8 cellular contexts compared by ENCODE assay signal in the genomic region with DNA sequence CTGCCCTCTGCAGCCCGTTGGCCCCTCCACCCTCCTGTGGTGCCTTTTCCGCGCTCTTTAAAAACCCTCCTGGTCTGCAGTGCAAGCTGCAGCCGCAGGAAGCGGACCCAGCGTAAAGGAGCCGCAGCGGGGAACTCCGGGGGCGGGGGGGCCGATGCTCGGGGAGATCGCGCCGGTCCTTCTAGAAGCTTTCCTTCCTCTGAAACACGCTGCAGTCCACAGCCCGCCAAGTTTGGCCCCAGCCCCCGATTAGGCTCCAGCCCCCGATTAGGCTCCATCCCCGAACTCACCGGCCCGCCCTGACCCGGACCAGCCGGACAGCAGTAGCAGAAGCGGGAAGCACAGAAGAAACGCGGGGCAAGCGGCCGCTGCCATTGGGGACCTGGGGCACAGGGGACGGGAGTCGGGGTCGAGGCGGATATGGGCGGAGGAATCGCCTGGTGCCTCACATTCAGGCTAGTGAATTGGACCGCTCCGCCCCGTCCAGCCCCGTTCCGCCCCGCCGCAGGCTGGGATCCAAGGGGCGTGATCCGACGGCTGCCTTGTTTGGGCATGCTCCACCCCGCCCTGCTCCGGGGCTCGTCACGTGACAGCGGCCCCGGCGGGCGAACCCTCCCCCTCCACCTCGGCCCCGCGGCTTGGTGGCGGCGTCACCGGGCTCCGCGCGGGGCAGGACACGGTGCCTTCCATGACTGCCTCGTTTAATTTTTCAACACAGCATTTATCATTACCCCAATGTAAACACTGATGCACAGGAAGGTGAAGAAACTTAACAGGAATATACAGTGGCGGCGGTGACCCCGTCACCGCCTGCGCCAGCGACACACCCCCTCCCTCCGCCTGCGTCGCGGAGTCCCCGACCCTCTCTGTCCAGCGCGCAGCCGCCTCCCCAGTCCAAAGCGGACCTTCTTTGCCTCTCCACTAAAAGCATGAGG. TPM values are rescaled to one million over a fixed set of nuclear protein-coding genes. Genes with fewer than 3 reads are reported as not detected.
A peak's percentile ranks its signal among the peaks of the same experiment; 100 is the strongest.
DNase-seq lines count a peak whose midpoint lies in the region; ATAC-seq, FAIRE-seq and TF ChIP-seq lines count a peak whose summit lies in the region.

No MANE protein-coding gene starts in this region.

- no peaks in the 10 kb centered on the region for H3K36me3 ChIP-seq in keratinocyte (ENCODE audit: control insufficient read depth in 2 of 2, extremely low read depth in 1 of 2, insufficient read depth in 2 of 2, low read length in 2 of 2)

- peak; percentile 81 for FAIRE-seq in keratinocyte (lab: Jason Lieb, UNC)

- H3K27ac ChIP-seq in keratinocyte (ENCODE audit: control insufficient read depth, insufficient read depth, low read length), result no peak overlapping the region

- H3K27me3 Mint-ChIP-seq in central memory CD8-positive, alpha-beta T cell, result peaks cover 22% of the 10 kb centered on the region

- peak overlapping the region; percentile 56 for H3K9ac ChIP-seq in keratinocyte (ENCODE audit: control insufficient read depth, extremely low read depth, insufficient read depth, low read length)

- no peaks in the 10 kb centered on the region for H3K9me3 ChIP-seq in keratinocyte (ENCODE audit: control insufficient read depth, low read depth, low read length)

- H3K9me1 ChIP-seq in keratinocyte (ENCODE audit: control insufficient read depth, extremely low read depth, insufficient read depth, low read length), result no peaks in the 10 kb centered on the region

- peak overlapping the region; percentile 63 for H3K27ac Mint-ChIP-seq in central memory CD8-positive, alpha-beta T cell (ENCODE audit: low read depth)

- TF ChIP-seq CTCF in keratinocyte (optimal IDR thresholded peaks at IDR 0.05 in 1 of 3, IDR thresholded peaks at IDR 0.05 in 1 of 3, conservative IDR thresholded peaks at IDR 0.05 in 1 of 3; ENCODE audit: extremely low read depth in 1 of 3, insufficient read depth in 2 of 3, low read length in 3 of 3), result peak in 1 of 3 experiments; percentile 5

- peaks cover 40% of the 10 kb centered on the region for H3K4me1 Mint-ChIP-seq in central memory CD8-positive, alpha-beta T cell

- dilution Hi-C loops in keratinocyte (cut with MboI; ENCODE audit: extremely low pct_ligation_motif_present, low sequenced_read_pairs), result no loop called here

- peaks cover 6% of the 10 kb centered on the region for H3K27me3 ChIP-seq in keratinocyte (ENCODE audit: control insufficient read depth, extremely low read depth, insufficient read depth, low read length)

- peaks cover 4% of the 10 kb centered on the region for H3K36me3 Mint-ChIP-seq in central memory CD8-positive, alpha-beta T cell (ENCODE audit: insufficient read depth)

- DNase-seq in AG08395 (ENCODE audit: low spot score) (peak; percentile 99), NCI-H345 (lab: John Stamatoyannopoulos, UW) (peak; percentile 96), keratinocyte (ENCODE audit: low read depth, low spot score) (peak; percentile 11)
- peak; percentile 78 for DNase-seq in activated CD4-positive, CD25-positive, alpha-beta regulatory T cell treated with anti-CD3 and anti-CD28 coated beads, Interleukin-2, amount 50 U/mL, for 16 hours (ENCODE audit: low read depth, low spot score)
- peak; percentile 74 to 77 for DNase-seq in central memory CD8-positive, alpha-beta T cell (ENCODE audit: low spot score in 2 of 2)
- peak; percentile 86 for DNase-seq in stimulated activated CD4-positive, alpha-beta T cell treated with anti-CD3 and anti-CD28 coated beads, Interleukin-12 subunit alpha, Interleukin-12 subunit beta, amount 100 ng/mL, for 4 hours

- peaks cover 10% of the 10 kb centered on the region for H3K4me1 ChIP-seq in keratinocyte (ENCODE audit: control insufficient read depth, extremely low read depth, insufficient read depth, low read length)

- peak overlapping the region; percentile 97 for H2AFZ ChIP-seq in keratinocyte (ENCODE audit: control insufficient read depth, low read length)

- no peaks in the 10 kb centered on the region for H4K20me1 ChIP-seq in keratinocyte (ENCODE audit: control insufficient read depth, extremely low read depth, insufficient read depth, low read length)

- ATAC-seq in GM18909 (IDR thresholded peaks at IDR 0.05; ENCODE audit: poor library complexity, unreplicated experiment), result peak; percentile 73
- ATAC-seq in HG03175 (IDR thresholded peaks at IDR 0.05; ENCODE audit: unreplicated experiment), result peak; percentile 71
- peak; percentile 75 for ATAC-seq in central memory CD8-positive, alpha-beta T cell (replicated peaks; ENCODE audit: extremely low read depth, poor library complexity, severe bottlenecking)

- no peaks in the 10 kb centered on the region for H3K9me3 Mint-ChIP-seq in central memory CD8-positive, alpha-beta T cell

- peak overlapping the region; percentile 72 for H3K4me3 Mint-ChIP-seq in central memory CD8-positive, alpha-beta T cell

- no peaks in the 10 kb centered on the region for H3K79me2 ChIP-seq in keratinocyte (ENCODE audit: control insufficient read depth, insufficient read depth, low read length)

- H3K4me3 ChIP-seq in keratinocyte (ENCODE audit: control insufficient read depth in 2 of 3, extremely low read depth in 1 of 3, insufficient read depth in 2 of 3, low read depth in 1 of 3, low read length in 3 of 3), result peak overlapping the region; percentile 66 to 75 (median 75)

- H3K4me2 ChIP-seq in keratinocyte (ENCODE audit: control insufficient read depth, extremely low read depth, insufficient read depth, low read depth, low read length), result peak overlapping the region; percentile 83

RNA-seq across cellular contexts. Expression of a gene that starts 20.3 kb away (rescaled TPM):
- polyA plus RNA-seq in keratinocyte, result 6.9 to 12.2 TPM (median 8.5 TPM) in 3 replicates
- polyA plus RNA-seq in keratinocyte (2011; ENCODE audit: low read depth), result 20.1 TPM
- 11.2 and 13.4 TPM in 2 replicates for polyA plus RNA-seq in keratinocyte (2011; cell fraction: cytosol; rRNA removed)
- polyA plus RNA-seq in keratinocyte (2011; cell fraction: nucleus; rRNA removed), result 51.6 and 62.6 TPM in 2 replicates
- polyA plus RNA-seq in keratinocyte (2012; ENCODE audit: low replicate concordance), result 11.4 and 56.6 TPM in 2 replicates
- polyA minus RNA-seq in keratinocyte, result 4.7 to 8.5 TPM (median 7.5 TPM) in 3 replicates
- polyA minus RNA-seq in keratinocyte (2011; cell fraction: cytosol; rRNA and poly(A)+ RNA removed), result 7.3 TPM
- 9.9 and 10.6 TPM in 2 replicates for polyA minus RNA-seq in keratinocyte (2011; cell fraction: nucleus; rRNA and poly(A)+ RNA removed)

RNA-seq across cellular contexts. Expression of a gene that starts 41.3 kb away (rescaled TPM):
- polyA plus RNA-seq in keratinocyte, result 1.7 to 2.4 TPM (median 2.2 TPM) in 3 replicates
- 13.1 TPM for polyA plus RNA-seq in keratinocyte (2011; ENCODE audit: low read depth)
- 2.6 and 4.4 TPM in 2 replicates for polyA plus RNA-seq in keratinocyte (2011; cell fraction: cytosol; rRNA removed)
- polyA plus RNA-seq in keratinocyte (2011; cell fraction: nucleus; rRNA removed), result 5.7 and 6.8 TPM in 2 replicates
- 1.7 and 6.9 TPM in 2 replicates for polyA plus RNA-seq in keratinocyte (2012; ENCODE audit: low replicate concordance)
- polyA minus RNA-seq in keratinocyte, result 0.39 to 0.67 TPM (median 0.59 TPM) in 3 replicates
- polyA minus RNA-seq in keratinocyte (2011; cell fraction: cytosol; rRNA and poly(A)+ RNA removed), result 0.77 TPM
- 1.3 and 3.1 TPM in 2 replicates for polyA minus RNA-seq in keratinocyte (2011; cell fraction: nucleus; rRNA and poly(A)+ RNA removed)

Comparison
In these comparisons a context has a peak if more than half of its experiments do, and no peak if none do; other contexts are left out.
1. DNase-seq: peak in every context shown above with its lines; median percentile 99 in AG08395; 96 in NCI-H345; 86 in stimulated activated CD4-positive, alpha-beta T cell treated with anti-CD3 and anti-CD28 coated beads, Interleukin-12 subunit alpha, Interleukin-12 subunit beta, amount 100 ng/mL, for 4 hours; 78 in activated CD4-positive, CD25-positive, alpha-beta regulatory T cell treated with anti-CD3 and anti-CD28 coated beads, Interleukin-2, amount 50 U/mL, for 16 hours; 76 in central memory CD8-positive, alpha-beta T cell; 11 in keratinocyte.